ENCODE assay signal across 36 cellular contexts in genomic region chr9:122788831-122789230, GRCh38. TPM values are rescaled to one million over a fixed set of nuclear protein-coding genes. Genes with fewer than 3 reads are reported as not detected.
"Had no signal": no experiment of that assay in that cellular context is flagged by ENCODE, and none has a peak within 500 bp of the region (broad histone marks: within the 10 kb centered on the region; RNA-seq: fewer than 3 reads in every experiment).

OR5C1 (plus strand) TSS chr9:122788933; CDS start chr9:122788933, 0 bp downstream.

- H3K4me3 Mint-ChIP-seq: activated B cell treated with CpG ODN at 0.5 μM for 24 hours; activated CD4-positive, alpha-beta memory T cell treated with anti-CD3 and anti-CD28 coated beads, Interleukin-2, amount 10 ng/mL, durations not matched to agents 7 days and 5 days; activated CD4-positive, alpha-beta T cell treated with anti-CD3 and anti-CD28 coated beads, Interleukin-2, amount 10 ng/mL, durations not matched to agents 7 days and 5 days; activated naive CD4-positive, alpha-beta T cell treated with anti-CD3 and anti-CD28 coated beads for 36 hours; activated naive CD4-positive, alpha-beta T cell treated with anti-CD3 and anti-CD28 coated beads, Interleukin-2, amount 50 U/mL, for 24 hours; activated naive CD8-positive, alpha-beta T cell treated with anti-CD3 and anti-CD28 coated beads for 36 hours; activated naive CD8-positive, alpha-beta T cell treated with anti-CD3 and anti-CD28 coated beads, Interleukin-2, amount 50 U/mL, for 24 hours; activated T-helper 1 cell treated with anti-CD3 and anti-CD28 coated beads, Interleukin-12 subunit alpha, Interleukin-12 subunit beta, Interleukin-2, Interleukin-4 antibody, amounts not matched to agents 30 ng/mL and 10 ng/mL and 1 ng/mL, durations not matched to agents 14 hours and 24 hours and 36 hours; effector memory CD8-positive, alpha-beta T cell; T-helper 17 cell; T-helper 2 cell treated with Interferon-gamma antibody and Interleukin-4, amounts not matched to agents 5 μg/mL and 100 μg/mL, for 36 hours had no signal

- H3K9me3 ChIP-seq: adrenal gland, body of pancreas, esophagus muscularis mucosa, gastrocnemius medialis, heart right ventricle had no signal

- H3K4me1 ChIP-seq: adrenal gland, body of pancreas, esophagus muscularis mucosa, foreskin keratinocyte, gastrocnemius medialis, heart right ventricle had no signal

- H3K4me3 ChIP-seq: adrenal gland, body of pancreas, esophagus muscularis mucosa, gastrocnemius medialis, heart right ventricle had no signal

- H3K36me3 ChIP-seq: adrenal gland, esophagus muscularis mucosa, gastrocnemius medialis, heart right ventricle, WERI-Rb-1 had no signal

- H3K9me3 Mint-ChIP-seq: activated B cell treated with CpG ODN at 0.5 μM for 24 hours; activated CD4-positive, alpha-beta memory T cell treated with anti-CD3 and anti-CD28 coated beads, Interleukin-2, amount 10 ng/mL, durations not matched to agents 7 days and 5 days; activated CD4-positive, alpha-beta T cell treated with anti-CD3 and anti-CD28 coated beads, Interleukin-2, amount 10 ng/mL, durations not matched to agents 7 days and 5 days; activated naive CD4-positive, alpha-beta T cell treated with anti-CD3 and anti-CD28 coated beads for 36 hours; activated naive CD4-positive, alpha-beta T cell treated with anti-CD3 and anti-CD28 coated beads, Interleukin-2, amount 50 U/mL, for 24 hours; activated naive CD8-positive, alpha-beta T cell treated with anti-CD3 and anti-CD28 coated beads for 36 hours; activated naive CD8-positive, alpha-beta T cell treated with anti-CD3 and anti-CD28 coated beads, Interleukin-2, amount 50 U/mL, for 24 hours; activated T-helper 2 cell treated with anti-CD3 and anti-CD28 coated beads, Interferon-gamma antibody, Interleukin-2, Interleukin-4, amounts not matched to agents 10 μg/mL and 5 μg/mL and 100 μg/mL, durations not matched to agents 14 hours and 24 hours and 36 hours; effector memory CD8-positive, alpha-beta T cell; T-helper 2 cell treated with Interferon-gamma antibody and Interleukin-4, amounts not matched to agents 5 μg/mL and 100 μg/mL, for 36 hours had no signal

- H3K27me3 ChIP-seq: adrenal gland, body of pancreas, esophagus muscularis mucosa, foreskin keratinocyte, gastrocnemius medialis, heart right ventricle had no signal

- H3K4me1 Mint-ChIP-seq: activated B cell treated with CpG ODN at 0.5 μM for 24 hours; activated CD4-positive, alpha-beta memory T cell treated with anti-CD3 and anti-CD28 coated beads, Interleukin-2, amount 10 ng/mL, durations not matched to agents 7 days and 5 days; activated CD4-positive, alpha-beta T cell treated with anti-CD3 and anti-CD28 coated beads, Interleukin-2, amount 10 ng/mL, durations not matched to agents 7 days and 5 days; activated naive CD4-positive, alpha-beta T cell treated with anti-CD3 and anti-CD28 coated beads, Interleukin-2, amount 50 U/mL, for 24 hours; activated naive CD8-positive, alpha-beta T cell treated with anti-CD3 and anti-CD28 coated beads for 36 hours; activated naive CD8-positive, alpha-beta T cell treated with anti-CD3 and anti-CD28 coated beads, Interleukin-2, amount 50 U/mL, for 24 hours had no signal

- H3K27me3 Mint-ChIP-seq: activated B cell treated with CpG ODN at 0.5 μM for 24 hours; activated CD4-positive, alpha-beta memory T cell treated with anti-CD3 and anti-CD28 coated beads, Interleukin-2, amount 10 ng/mL, durations not matched to agents 7 days and 5 days; activated CD4-positive, alpha-beta T cell treated with anti-CD3 and anti-CD28 coated beads, Interleukin-2, amount 10 ng/mL, durations not matched to agents 7 days and 5 days; activated naive CD4-positive, alpha-beta T cell treated with anti-CD3 and anti-CD28 coated beads, Interleukin-2, amount 50 U/mL, for 24 hours; activated naive CD8-positive, alpha-beta T cell treated with anti-CD3 and anti-CD28 coated beads for 36 hours; activated naive CD8-positive, alpha-beta T cell treated with anti-CD3 and anti-CD28 coated beads, Interleukin-2, amount 50 U/mL, for 24 hours; effector memory CD8-positive, alpha-beta T cell; T-helper 17 cell had no signal

- H3K27ac Mint-ChIP-seq: activated B cell treated with CpG ODN at 0.5 μM for 24 hours; activated CD4-positive, alpha-beta memory T cell treated with anti-CD3 and anti-CD28 coated beads, Interleukin-2, amount 10 ng/mL, durations not matched to agents 7 days and 5 days; activated CD4-positive, alpha-beta T cell treated with anti-CD3 and anti-CD28 coated beads, Interleukin-2, amount 10 ng/mL, durations not matched to agents 7 days and 5 days; activated naive CD4-positive, alpha-beta T cell treated with anti-CD3 and anti-CD28 coated beads for 36 hours; activated naive CD4-positive, alpha-beta T cell treated with anti-CD3 and anti-CD28 coated beads, Interleukin-2, amount 50 U/mL, for 24 hours; activated naive CD8-positive, alpha-beta T cell treated with anti-CD3 and anti-CD28 coated beads for 36 hours; activated naive CD8-positive, alpha-beta T cell treated with anti-CD3 and anti-CD28 coated beads, Interleukin-2, amount 50 U/mL, for 24 hours; activated T-helper 1 cell treated with anti-CD3 and anti-CD28 coated beads, Interleukin-12 subunit alpha, Interleukin-12 subunit beta, Interleukin-2, Interleukin-4 antibody, amounts not matched to agents 30 ng/mL and 10 ng/mL and 1 ng/mL, durations not matched to agents 14 hours and 24 hours and 36 hours; activated T-helper 2 cell treated with anti-CD3 and anti-CD28 coated beads, Interferon-gamma antibody, Interleukin-2, Interleukin-4, amounts not matched to agents 10 μg/mL and 5 μg/mL and 100 μg/mL, durations not matched to agents 14 hours and 24 hours and 36 hours; effector memory CD8-positive, alpha-beta T cell; T-helper 17 cell; T-helper 2 cell treated with Interferon-gamma antibody and Interleukin-4, amounts not matched to agents 5 μg/mL and 100 μg/mL, for 36 hours had no signal

- H3K27ac ChIP-seq: adrenal gland, body of pancreas, esophagus muscularis mucosa, foreskin keratinocyte, gastrocnemius medialis, heart right ventricle, WERI-Rb-1 had no signal

- ATAC-seq: activated CD4-positive, CD25-positive, alpha-beta regulatory T cell treated with anti-CD3 and anti-CD28 coated beads, Interleukin-2, amount 50 U/mL, for 24 hours; activated naive CD8-positive, alpha-beta T cell treated with anti-CD3 and anti-CD28 coated beads, Interleukin-2, amount 50 U/mL, for 24 hours; body of pancreas; effector memory CD8-positive, alpha-beta T cell; foreskin keratinocyte; gastrocnemius medialis; heart right ventricle; T-helper 17 cell had no signal

- H3K36me3 Mint-ChIP-seq: activated naive CD4-positive, alpha-beta T cell treated with anti-CD3 and anti-CD28 coated beads, Interleukin-2, amount 50 U/mL, for 24 hours; activated naive CD8-positive, alpha-beta T cell treated with anti-CD3 and anti-CD28 coated beads for 36 hours had no signal

- DNase-seq: activated B cell treated with CpG ODN at 0.5 μM for 24 hours; activated CD4-positive, alpha-beta memory T cell treated with anti-CD3 and anti-CD28 coated beads, Interleukin-2, amount 10 ng/mL, durations not matched to agents 7 days and 5 days; activated CD4-positive, alpha-beta T cell treated with anti-CD3 and anti-CD28 coated beads, Interleukin-2, amount 10 ng/mL, durations not matched to agents 7 days and 5 days; activated CD4-positive, alpha-beta T cell treated with anti-CD3 and anti-CD28 coated beads, Interleukin-2, amount 50 U/mL, for 4 hours; activated CD8-positive, alpha-beta memory T cell treated with anti-CD3 and anti-CD28 coated beads, Interleukin-2, amount 50 U/mL, for 4 hours; activated effector memory CD4-positive, alpha-beta T cell treated with anti-CD3 and anti-CD28 coated beads, Interleukin-2, amount 50 U/mL, for 16 hours; activated naive CD4-positive, alpha-beta T cell treated with anti-CD3 and anti-CD28 coated beads for 36 hours; activated naive CD8-positive, alpha-beta T cell treated with anti-CD3 and anti-CD28 coated beads for 36 hours; activated naive CD8-positive, alpha-beta T cell treated with anti-CD3 and anti-CD28 coated beads, Interleukin-2, amount 50 U/mL, for 24 hours; activated T-cell treated with anti-CD3 and anti-CD28 coated beads, Interleukin-2, amount 50 U/mL, for 1 hour; activated T-cell treated with anti-CD3 and anti-CD28 coated beads, Interleukin-2, amount 50 U/mL, for 48 hours; adrenal gland; amygdala; aorta; body of pancreas; caudate nucleus; cortex of kidney; dermis blood vessel endothelial cell; effector CD4-positive, alpha-beta T cell; effector memory CD8-positive, alpha-beta T cell; erythroblast; foreskin keratinocyte; gastrocnemius medialis; glutamatergic neuron; heart right ventricle; T-helper 1 cell; T-helper 17 cell; T1000; WERI-Rb-1 had no signal

RNA-seq across cellular contexts. Expression of gene OR5C1, which starts in this region (rescaled TPM):
- total RNA-seq: activated B cell treated with CpG ODN at 0.5 μM for 24 hours; activated CD4-positive, alpha-beta memory T cell treated with anti-CD3 and anti-CD28 coated beads, Interleukin-2, amount 10 ng/mL, durations not matched to agents 7 days and 5 days; activated CD4-positive, alpha-beta T cell treated with anti-CD3 and anti-CD28 coated beads, Interleukin-2, amount 10 ng/mL, durations not matched to agents 7 days and 5 days; activated naive CD4-positive, alpha-beta T cell treated with anti-CD3 and anti-CD28 coated beads for 36 hours; activated naive CD8-positive, alpha-beta T cell treated with anti-CD3 and anti-CD28 coated beads for 36 hours; activated T-helper 1 cell treated with anti-CD3 and anti-CD28 coated beads, Interleukin-12 subunit alpha, Interleukin-12 subunit beta, Interleukin-2, Interleukin-4 antibody, amounts not matched to agents 30 ng/mL and 10 ng/mL and 1 ng/mL, durations not matched to agents 14 hours and 24 hours and 36 hours; activated T-helper 2 cell treated with anti-CD3 and anti-CD28 coated beads, Interferon-gamma antibody, Interleukin-2, Interleukin-4, amounts not matched to agents 10 μg/mL and 5 μg/mL and 100 μg/mL, durations not matched to agents 14 hours and 24 hours and 36 hours; adrenal gland; aorta; body of pancreas; chondrocyte; dermis blood vessel endothelial cell; esophagus muscularis mucosa; foreskin keratinocyte; gastrocnemius medialis; heart right ventricle; T-helper 17 cell had no signal
- polyA plus RNA-seq: adrenal gland, aorta, foreskin keratinocyte, heart right ventricle had no signal
